ENCODE assay signal across 19 cellular contexts in the genomic region with DNA sequence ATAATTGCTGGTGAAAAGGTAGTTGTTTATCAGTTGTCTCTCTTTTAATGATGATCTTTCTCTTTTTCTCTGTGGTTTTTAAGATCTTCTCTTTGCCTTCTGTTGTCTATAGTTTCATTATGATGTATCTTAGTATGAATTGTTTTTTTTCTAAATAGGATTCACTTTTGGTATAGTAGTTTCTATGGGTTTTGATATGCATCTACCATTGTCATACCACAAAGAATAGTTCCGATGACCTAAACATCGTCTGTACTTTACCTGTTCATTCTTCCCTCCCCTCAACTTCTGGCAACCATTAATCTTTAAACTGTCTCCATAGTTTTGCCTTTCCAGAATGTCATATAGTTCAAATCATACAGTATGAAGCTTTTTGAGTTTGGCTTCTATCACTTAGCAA. TPM values are rescaled to one million over a fixed set of nuclear protein-coding genes. Genes with fewer than 3 reads are reported as not detected.
A peak's percentile ranks its signal among the peaks of the same experiment; 100 is the strongest.
DNase-seq lines count a peak whose midpoint lies in the region; ATAC-seq and TF ChIP-seq lines count a peak whose summit lies in the region.
"Had no signal": no experiment of that assay in that cellular context is flagged by ENCODE, and none has a peak within 500 bp of the region (broad histone marks: within the 10 kb centered on the region; RNA-seq: fewer than 3 reads in every experiment).

No MANE protein-coding gene starts in this region.

- no peaks in the 10 kb centered on the region for H3K9me3 ChIP-seq in Karpas-422 (ENCODE audit: low read length)
- H3K9me3 ChIP-seq: BE2C, MG63, SJCRH30 had no signal

- H2AFZ ChIP-seq in Karpas-422 (ENCODE audit: low read length): no peak overlapping the region

- H3K4me3 ChIP-seq in Karpas-422 (ENCODE audit: low read length): no peak overlapping the region
- no peak overlapping the region for H3K4me3 ChIP-seq in dorsolateral prefrontal cortex
- H3K4me3 ChIP-seq: MG63, SJCRH30 had no signal

- H3K27ac ChIP-seq in Karpas-422 (ENCODE audit: low read length): no peak overlapping the region
- no peak overlapping the region for H3K27ac ChIP-seq in dorsolateral prefrontal cortex
- H3K27ac ChIP-seq: SJCRH30 had no signal

- H3K9me3 Mint-ChIP-seq in activated T-cell treated with anti-CD3 and anti-CD28 coated beads, Interleukin-2, amount 50 U/mL, for 72 hours: peaks cover 0 to 3% of the 10 kb centered on the region in 2 donors

- no peaks in the 10 kb centered on the region for H3K9me2 ChIP-seq in Karpas-422 (replicated peaks; ENCODE audit: insufficient read depth, low read length)

- H3K36me3 Mint-ChIP-seq in activated T-cell treated with anti-CD3 and anti-CD28 coated beads, Interleukin-2, amount 50 U/mL, for 72 hours (ENCODE audit: insufficient read depth in 2 of 2): peaks cover 4 to 5% of the 10 kb centered on the region in 2 donors
- H3K36me3 Mint-ChIP-seq: CD4-positive, CD25-positive, alpha-beta regulatory T cell had no signal

- no peaks in the 10 kb centered on the region for H3K79me2 ChIP-seq in Karpas-422 (ENCODE audit: low read length)

- H3K4me1 Mint-ChIP-seq in activated T-cell treated with anti-CD3 and anti-CD28 coated beads, Interleukin-2, amount 50 U/mL, for 72 hours (ENCODE audit: low read depth): peaks cover 14% of the 10 kb centered on the region

- H3K27ac Mint-ChIP-seq in activated T-cell treated with anti-CD3 and anti-CD28 coated beads, Interleukin-2, amount 50 U/mL, for 72 hours: no peak overlapping the region
- H3K27ac Mint-ChIP-seq: CD4-positive, CD25-positive, alpha-beta regulatory T cell had no signal

- H3K9ac ChIP-seq in Karpas-422 (ENCODE audit: low read length): no peak overlapping the region

- H3K4me2 ChIP-seq in Karpas-422 (ENCODE audit: low read depth, low read length, poor library complexity, severe bottlenecking): no peak overlapping the region

- TF ChIP-seq CTCF in dorsolateral prefrontal cortex (IDR thresholded peaks at IDR 0.05 in 54 of 56, conservative IDR thresholded peaks at IDR 0.05 in 2 of 56; ENCODE audit: low read depth in 1 of 56, partially characterized antibody in 56 of 56): no peak

- intact Hi-C loops in dorsolateral prefrontal cortex (cut with DNase I): no loop called here

- no peaks in the 10 kb centered on the region for H3K36me3 ChIP-seq in Karpas-422 (ENCODE audit: insufficient read depth, low read length)
- H3K36me3 ChIP-seq: BE2C, MG63, SJCRH30 had no signal

- peaks cover 5% of the 10 kb centered on the region for H3K27me3 Mint-ChIP-seq in activated T-cell treated with anti-CD3 and anti-CD28 coated beads, Interleukin-2, amount 50 U/mL, for 72 hours (ENCODE audit: low read depth)

- H3K4me1 ChIP-seq in Karpas-422 (ENCODE audit: low read length): peaks cover 4% of the 10 kb centered on the region
- H3K4me1 ChIP-seq: BE2C, SJCRH30 had no signal

- H3K27me3 ChIP-seq in Karpas-422 (ENCODE audit: low read length) (no peaks in the 10 kb centered on the region), dorsolateral prefrontal cortex (no peaks in the 10 kb centered on the region)
- H3K27me3 ChIP-seq: BE2C, MG63, SJCRH30 had no signal

- H3K4me3 Mint-ChIP-seq in activated T-cell treated with anti-CD3 and anti-CD28 coated beads, Interleukin-2, amount 50 U/mL, for 72 hours: no peak overlapping the region
- H3K4me3 Mint-ChIP-seq: CD4-positive, CD25-positive, alpha-beta regulatory T cell had no signal

- peak; percentile 76 to 79 for ATAC-seq in activated T-cell treated with anti-CD3 and anti-CD28 coated beads, Interleukin-2, amount 50 U/mL, for 72 hours (replicated peaks in 1 of 2)
- peak; percentile 46 for ATAC-seq in GM21717 (IDR thresholded peaks at IDR 0.05; ENCODE audit: unreplicated experiment)
- ATAC-seq in HG03460 (IDR thresholded peaks at IDR 0.05; ENCODE audit: unreplicated experiment): peak; percentile 54

- H4K20me1 ChIP-seq in Karpas-422 (ENCODE audit: insufficient read depth, low read depth, low read length): no peaks in the 10 kb centered on the region

- DNase-seq in activated T-cell treated with anti-CD3 and anti-CD28 coated beads, Interleukin-2, amount 50 U/mL, for 72 hours: no peak
- DNase-seq in activated T-cell treated with anti-CD3 and anti-CD28 coated beads, Interleukin-2, amount 50 U/mL, for 1 hour: no peak
- DNase-seq in Karpas-422: no peak
- no peak for DNase-seq in activated CD8-positive, alpha-beta memory T cell treated with anti-CD3 and anti-CD28 coated beads, Interleukin-2, amount 50 U/mL, for 4 hours
- no peak for DNase-seq in dorsolateral prefrontal cortex
- DNase-seq: BE2C; CD4-positive, CD25-positive, alpha-beta regulatory T cell; DMS79; Kasumi-1; MG63; NCI-H1417; NCI-H187; NCI-H446 treated with DMSO at 0.1 percent for 48 hours; NCI-H526 treated with DMSO at 0.1 percent for 48 hours; OCI-M1; SJCRH30; T-helper 1 cell had no signal

RNA-seq across cellular contexts. Expression of gene RDH14, which starts 19.6 kb away (rescaled TPM):
- total RNA-seq in activated T-cell treated with anti-CD3 and anti-CD28 coated beads, Interleukin-2, amount 50 U/mL, for 72 hours: 10 to 100 TPM; 20.0 to 23.2 TPM
- total RNA-seq in Karpas-422 (2014; rRNA removed; shearing (Covaris generic); ENCODE audit: low replicate concordance): 25.6 and 30.8 TPM in 2 replicates
- total RNA-seq in dorsolateral prefrontal cortex: 10 to 100 TPM; 10.3 to 25.2 (median 17.9) TPM

RNA-seq across cellular contexts. Expression of gene NT5C1B, which starts 48.5 kb away (rescaled TPM):
- total RNA-seq in activated T-cell treated with anti-CD3 and anti-CD28 coated beads, Interleukin-2, amount 50 U/mL, for 72 hours: not detected
- total RNA-seq in Karpas-422 (2014; rRNA removed; shearing (Covaris generic); ENCODE audit: low replicate concordance): not detected in 2 replicates
- not detected for total RNA-seq in dorsolateral prefrontal cortex
- total RNA-seq: CD4-positive, CD25-positive, alpha-beta regulatory T cell; SJCRH30 had no signal
